Comparison of ENCODE assay signal across 13 cellular contexts in genomic region chr10:122128357-122128756, GRCh38.
DNase-seq lines count a peak whose midpoint lies in the region; ATAC-seq, FAIRE-seq and TF ChIP-seq lines count a peak whose summit lies in the region.
"Had no signal": no experiment of that assay in that cellular context is flagged by ENCODE, and none has a peak within 500 bp of the region (broad histone marks: within the 10 kb centered on the region; RNA-seq: fewer than 3 reads in every experiment).

No MANE protein-coding gene starts in this region.

- TF ChIP-seq RAD21 in SK-N-SH (IDR thresholded peaks at IDR 0.05; ENCODE audit: low read length) = no peak

- whole genome bisulfite sequencing in SK-N-SH (ENCODE audit: low lambda C conversion rate) = 67% methylated on average over 5 of the region's 5 CpGs
- WGBS in gastroesophageal sphincter (ENCODE audit: low coverage in 1 of 2), 2 donors = 12 to 25% methylated on average over 5 of the region's 5 CpGs
- 87 to 93% methylated on average over 5 of the region's 5 CpGs for WGBS in pancreas, 2 donors

- H3K27ac ChIP-seq in SK-N-SH (ENCODE audit: low read depth in 2 of 2, low read length in 1 of 2) (peak overlapping the region in 1 of 2 experiments; percentile 62; a peak in 2 of 4 replicates), gastroesophageal sphincter (peak overlapping the region; percentile 85 to 94 (median 92)), pancreas (no peak overlapping the region)
- H3K27ac ChIP-seq: neutrophil had no signal

- no peak overlapping the region; the same call in 1 of the 2 replicates for H3K9ac ChIP-seq in SK-N-SH

- ATAC-seq in gastroesophageal sphincter (peak; percentile 77), pancreas (peak in 2 of 4 donors; percentile 17 to 28), T-cell (replicated peaks in 1 of 4) (no peak), GM19035 (IDR thresholded peaks at IDR 0.05; ENCODE audit: unreplicated experiment) (no peak)

- H3F3A ChIP-seq in SK-N-SH (replicated peaks; ENCODE audit: insufficient read depth) = peaks cover 18% of the 10 kb centered on the region

- no peaks in the 10 kb centered on the region for H4K20me1 ChIP-seq in SK-N-SH (ENCODE audit: insufficient read depth)

- no peak overlapping the region for H3K27ac Mint-ChIP-seq in T-cell

- no peaks in the 10 kb centered on the region for H3K27me3 ChIP-seq in SK-N-SH (ENCODE audit: insufficient read depth)
- H3K27me3 ChIP-seq in gastroesophageal sphincter = no peaks in the 10 kb centered on the region
- no peaks in the 10 kb centered on the region for H3K27me3 ChIP-seq in pancreas

- H2AFZ ChIP-seq in SK-N-SH (ENCODE audit: low read depth) = no peak overlapping the region

- no peaks in the 10 kb centered on the region for H3K9me2 ChIP-seq in SK-N-SH

- CTCF ChIA-PET in SK-N-SH (lab: Yijun Ruan, JAX) = interaction anchor here (1.5 to 3.7 kb wide), 3 partner anchors 13 to 16 kb away, joined by 3 to 18 read pairs (median 6); no protein-coding TSS in a partner anchor
- CTCF ChIA-PET in T-cell (lab: Charles Lee) = no interaction called here

- H3K4me1 Mint-ChIP-seq in T-cell = no peaks in the 10 kb centered on the region
- H3K4me1 Mint-ChIP-seq: central memory CD8-positive, alpha-beta T cell had no signal

- no peak overlapping the region for H3K4me3 Mint-ChIP-seq in T-cell
- H3K4me3 Mint-ChIP-seq: central memory CD8-positive, alpha-beta T cell had no signal

- TF ChIP-seq CTCF in SK-N-SH (IDR thresholded peaks at IDR 0.05) (peak; percentile 18), gastroesophageal sphincter (IDR thresholded peaks at IDR 0.05) (peak in 3 of 4 experiments; percentile 11 to 67 (median 64)), pancreas (IDR thresholded peaks at IDR 0.05) (no peak)

- TF ChIP-seq EP300 in SK-N-SH (IDR thresholded peaks at IDR 0.05; ENCODE audit: borderline replicate concordance in 1 of 2, low read depth in 1 of 2, low read length in 1 of 2) = no peak
- no peak for TF ChIP-seq EP300 in gastroesophageal sphincter (IDR thresholded peaks at IDR 0.05)

- H3K9me3 Mint-ChIP-seq in T-cell = no peaks in the 10 kb centered on the region
- H3K9me3 Mint-ChIP-seq: central memory CD8-positive, alpha-beta T cell had no signal

- H3K27me3 Mint-ChIP-seq in T-cell = peaks cover 15 to 17% of the 10 kb centered on the region in 2 donors

- H3K4me1 ChIP-seq in SK-N-SH (ENCODE audit: control insufficient read depth in 1 of 2, insufficient read depth in 2 of 2, low read depth in 1 of 2, low read length in 1 of 2) = peaks cover 5 to 15% of the 10 kb centered on the region in 2 experiments; a peak in 3 of 4 replicates
- H3K4me1 ChIP-seq in gastroesophageal sphincter = peaks cover 3 to 76% (median 23%) of the 10 kb centered on the region in 3 donors
- peaks cover 0 to 7% (median 0%) of the 10 kb centered on the region in 3 donors for H3K4me1 ChIP-seq in pancreas

- H3K79me2 ChIP-seq in SK-N-SH (ENCODE audit: insufficient read depth) = peaks cover 12% of the 10 kb centered on the region; the same call in 1 of the 2 replicates

- no peak overlapping the region for H3K4me3 ChIP-seq in SK-N-SH (ENCODE audit: low read depth in 2 of 2, low read length in 1 of 2)
- peak overlapping the region; percentile 33 to 41 for H3K4me3 ChIP-seq in gastroesophageal sphincter
- H3K4me3 ChIP-seq in pancreas = no peak overlapping the region

- H3K36me3 Mint-ChIP-seq in T-cell = no peaks in the 10 kb centered on the region

- H3K4me2 ChIP-seq in SK-N-SH = peak overlapping the region; percentile 56; the same call in 1 of the 2 replicates

- no peaks in the 10 kb centered on the region for H3K9me3 ChIP-seq in SK-N-SH
- no peaks in the 10 kb centered on the region for H3K9me3 ChIP-seq in gastroesophageal sphincter
- no peaks in the 10 kb centered on the region for H3K9me3 ChIP-seq in pancreas
- H3K9me3 ChIP-seq: neutrophil had no signal

- POLR2A ChIA-PET in SK-N-SH (lab: Yijun Ruan, JAX) (no interaction called here), T-cell (lab: Charles Lee) (no interaction called here)

- TF ChIP-seq POLR2A in gastroesophageal sphincter (IDR thresholded peaks at IDR 0.05) = no peak

- DNase-seq in A172 (ENCODE audit: low spot score) (peak; percentile 28), SK-N-SH (no peak), pancreas (no peak), DMS 273 treated with DMSO at 0.1 percent for 48 hours (lab: John Stamatoyannopoulos, UW) (no peak), T-cell (no peak), cerebellar nuclear complex (lab: John Stamatoyannopoulos, UW) (no peak)
- DNase-seq: activated CD8-positive, alpha-beta memory T cell treated with anti-CD3 and anti-CD28 coated beads, Interleukin-2, amount 50 U/mL, for 4 hours; GOT3; NCI-H748 treated with DMSO at 0.1 percent for 48 hours had no signal

- H3K36me3 ChIP-seq in SK-N-SH (replicated peaks in 1 of 2; ENCODE audit: control insufficient read depth in 1 of 2, insufficient read depth in 2 of 2, low read length in 1 of 2) = no peaks in the 10 kb centered on the region
- H3K36me3 ChIP-seq in gastroesophageal sphincter = peaks cover 0 to 7% of the 10 kb centered on the region in 2 donors
- H3K36me3 ChIP-seq in pancreas = peaks cover 0 to 2% (median 0%) of the 10 kb centered on the region in 3 donors
- H3K36me3 ChIP-seq: neutrophil had no signal

- peak; percentile 49 for FAIRE-seq in pancreas (lab: Jason Lieb, UNC)

- intact Hi-C loops in pancreas (cut with DNase I) = no loop called here

TF ChIP-seq in SK-N-SH, 30 proteins besides CTCF, POLR2A, EP300 and RAD21:
- TF ChIP-seq GABPA (IDR thresholded peaks at IDR 0.05; ENCODE audit: low read depth) (no peak), SMC3 (IDR thresholded peaks at IDR 0.05; ENCODE audit: low read depth, low read length) (no peak), NFIC (IDR thresholded peaks at IDR 0.05; ENCODE audit: borderline replicate concordance) (no peak)
TF ChIP-seq in SK-N-SH: peak in this region for 0.

Comparison
In these comparisons a context has a peak if more than half of its experiments do, and no peak if none do; other contexts are left out.
1. H3K27ac ChIP-seq: peak in gastroesophageal sphincter (4 of 4); none in pancreas (0 of 4).
2. H3K4me3 ChIP-seq: peak in gastroesophageal sphincter (2 of 2); none in SK-N-SH (0 of 2) and pancreas (0 of 4).
3. CTCF ChIP-seq: peak in SK-N-SH (single experiment) and gastroesophageal sphincter (3 of 4); none in pancreas (0 of 4).